Comparison of ENCODE assay signal across 8 cellular contexts in the genomic region with DNA sequence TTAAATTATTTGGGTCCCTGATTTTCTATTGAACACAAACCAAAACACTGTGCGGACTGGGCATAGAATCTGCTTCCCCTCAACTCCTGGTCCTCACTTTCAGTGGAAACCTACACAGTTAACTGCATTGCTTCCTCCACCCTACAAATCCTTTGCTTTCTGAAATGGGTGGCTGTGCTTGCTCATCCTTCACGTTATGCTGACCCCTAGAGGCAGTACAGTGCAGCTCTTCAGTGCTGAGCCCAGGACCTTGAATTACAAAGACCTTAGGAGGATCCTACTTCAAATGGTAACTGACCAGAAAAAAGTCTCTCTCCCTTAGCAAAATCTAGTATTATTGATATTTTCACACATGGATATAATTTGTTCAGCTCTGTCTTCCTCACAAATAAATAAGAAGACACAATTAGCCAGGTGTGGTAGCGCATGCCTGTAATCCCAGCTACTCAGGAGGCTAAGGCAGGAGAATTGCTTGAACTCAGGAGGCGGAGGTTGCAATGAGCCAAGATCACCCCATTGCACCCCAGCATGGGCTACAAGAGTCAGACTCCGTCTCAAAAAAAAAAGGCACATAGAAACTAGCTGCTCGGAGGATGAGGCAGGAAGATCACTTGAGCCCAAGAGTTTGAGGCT.
A peak's percentile ranks its signal among the peaks of the same experiment; 100 is the strongest.
DNase-seq lines count a peak whose midpoint lies in the region; ATAC-seq and TF ChIP-seq lines count a peak whose summit lies in the region.

No MANE protein-coding gene starts in this region.

- peaks cover 11% of the 10 kb centered on the region for H3K36me3 Mint-ChIP-seq in effector memory CD8-positive, alpha-beta T cell (ENCODE audit: insufficient read depth)
- H3K36me3 Mint-ChIP-seq in memory B cell = peaks cover 12% of the 10 kb centered on the region

- DNase-seq in 8988T (peak; percentile 45), GM12865 (ENCODE audit: low read depth) (peak; percentile 65), NB4 (ENCODE audit: low read depth) (peak; percentile 64), SKM-1 (lab: John Stamatoyannopoulos, UW; ENCODE audit: unreplicated experiment) (peak; percentile 45), memory B cell (ENCODE audit: low spot score in 2 of 2) (peak in 1 of 2 donors; percentile 15)
- peak in 1 of 3 experiments; percentile 7 for DNase-seq in effector memory CD8-positive, alpha-beta T cell
- DNase-seq in activated CD4-positive, CD25-positive, alpha-beta regulatory T cell (lab: John Stamatoyannopoulos, UW) = no peak

- TF ChIP-seq CTCF in GM12865 (IDR thresholded peaks at IDR 0.05; ENCODE audit: insufficient read depth, low read depth, low read length, missing control alignments) (peak; percentile 90), NB4 (IDR thresholded peaks at IDR 0.05; ENCODE audit: low read depth, low read length) (peak; percentile 87)

- no peaks in the 10 kb centered on the region for H3K27me3 Mint-ChIP-seq in effector memory CD8-positive, alpha-beta T cell
- H3K27me3 Mint-ChIP-seq in memory B cell = no peaks in the 10 kb centered on the region

- H3K27ac Mint-ChIP-seq in effector memory CD8-positive, alpha-beta T cell = no peak overlapping the region
- no peak overlapping the region for H3K27ac Mint-ChIP-seq in memory B cell

- TF ChIP-seq POLR2A in NB4 (IDR thresholded peaks at IDR 0.05; ENCODE audit: extremely low read depth, insufficient read length) = no peak

- no peaks in the 10 kb centered on the region for H3K4me1 Mint-ChIP-seq in effector memory CD8-positive, alpha-beta T cell (ENCODE audit: low read depth in 2 of 2)
- H3K4me1 Mint-ChIP-seq in memory B cell = no peaks in the 10 kb centered on the region

- ATAC-seq in HG02571 (IDR thresholded peaks at IDR 0.05; ENCODE audit: unreplicated experiment) (peak; percentile 82), memory B cell (ENCODE audit: low read depth) (peak; percentile 55)
- ATAC-seq in effector memory CD8-positive, alpha-beta T cell (replicated peaks) = peak; percentile 51

- H3K4me3 ChIP-seq in GM12865 (ENCODE audit: low read depth, low read length) (no peak overlapping the region), NB4 (ENCODE audit: low read depth, low read length) (no peak overlapping the region)

- H3K4me3 Mint-ChIP-seq in effector memory CD8-positive, alpha-beta T cell = no peak overlapping the region
- no peak overlapping the region for H3K4me3 Mint-ChIP-seq in memory B cell

- H3K9me3 Mint-ChIP-seq in effector memory CD8-positive, alpha-beta T cell = no peaks in the 10 kb centered on the region
- H3K9me3 Mint-ChIP-seq in memory B cell = no peaks in the 10 kb centered on the region

Comparison
In these comparisons a context has a peak if more than half of its experiments do, and no peak if none do; other contexts are left out.
1. DNase-seq: peak in 8988T (single experiment), GM12865 (single experiment), NB4 (single experiment) and SKM-1 (single experiment); none in activated CD4-positive, CD25-positive, alpha-beta regulatory T cell (0 of 4).
2. Peak in every context shown above with its lines, with median percentiles within 50 percentile points of each other: ATAC-seq.